ENCODE assay signal across 15 cellular contexts in the genomic region with DNA sequence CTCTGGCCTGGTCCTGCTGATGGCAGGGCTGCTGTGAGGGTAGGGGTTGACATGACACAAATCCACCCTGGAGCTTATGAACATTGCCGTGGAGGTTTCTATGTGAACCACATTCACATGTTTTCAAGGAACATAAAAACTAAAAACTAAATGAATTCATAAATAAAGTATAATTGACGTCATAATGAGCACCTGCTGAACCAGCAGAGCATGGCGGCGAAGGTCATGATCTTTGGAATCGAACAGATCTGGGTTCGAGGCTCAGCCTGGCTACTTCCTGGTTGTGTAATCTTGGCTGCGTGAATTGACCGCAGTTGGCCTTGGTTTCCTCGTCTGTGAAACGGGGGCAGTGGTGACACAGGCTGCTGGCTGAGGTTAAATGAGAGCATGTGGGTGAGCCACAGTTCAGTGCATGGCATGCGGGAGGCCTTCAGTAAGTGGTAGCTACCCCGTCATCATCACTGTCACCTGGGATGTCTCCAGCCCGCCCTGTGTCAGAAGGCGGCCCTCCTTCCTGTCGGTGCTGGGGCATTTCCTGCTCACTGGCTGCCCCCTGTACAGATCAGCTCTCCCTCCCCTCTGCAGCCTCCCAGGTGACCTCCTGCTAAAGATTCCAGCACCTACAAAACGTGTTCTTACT.
"Had no signal": no experiment of that assay in that cellular context is flagged by ENCODE, and none has a peak within 500 bp of the region (broad histone marks: within the 10 kb centered on the region; RNA-seq: fewer than 3 reads in every experiment).

No MANE protein-coding gene starts in this region.

- H3K9me3 ChIP-seq: pancreas, tibial artery had no signal

- FAIRE-seq: pancreas had no signal

- H3K36me3 ChIP-seq: breast epithelium, esophagus muscularis mucosa, pancreas, tibial artery had no signal

- H3K27ac ChIP-seq: breast epithelium, esophagus muscularis mucosa, pancreas, SK-N-MC, tibial artery had no signal

- ATAC-seq: pancreas had no signal

- H3K4me3 ChIP-seq: breast epithelium, esophagus muscularis mucosa, pancreas, SK-N-MC, tibial artery had no signal

- DNase-seq: activated CD4-positive, alpha-beta T cell treated with anti-CD3 and anti-CD28 coated beads for 1 hour; activated gamma-delta T cell; activated T-cell treated with anti-CD3 and anti-CD28 coated beads, Interleukin-2, amount 50 U/mL, for 1 hour; foreskin fibroblast; immature natural killer cell; mammary epithelial cell; nephron progenitor cell; pancreas; stimulated activated CD4-positive, alpha-beta T cell treated with anti-CD3 and anti-CD28 coated beads, Interleukin-15, amount 100 ng/mL, for 24 hours; stimulated activated CD4-positive, alpha-beta T cell treated with anti-CD3 and anti-CD28 coated beads, Interleukin-4, amount 100 ng/mL, for 24 hours; T1000 had no signal

- H3K4me1 ChIP-seq: breast epithelium, esophagus muscularis mucosa, pancreas, tibial artery had no signal
